ENCODE assay signal across 24 cellular contexts in the genomic region with DNA sequence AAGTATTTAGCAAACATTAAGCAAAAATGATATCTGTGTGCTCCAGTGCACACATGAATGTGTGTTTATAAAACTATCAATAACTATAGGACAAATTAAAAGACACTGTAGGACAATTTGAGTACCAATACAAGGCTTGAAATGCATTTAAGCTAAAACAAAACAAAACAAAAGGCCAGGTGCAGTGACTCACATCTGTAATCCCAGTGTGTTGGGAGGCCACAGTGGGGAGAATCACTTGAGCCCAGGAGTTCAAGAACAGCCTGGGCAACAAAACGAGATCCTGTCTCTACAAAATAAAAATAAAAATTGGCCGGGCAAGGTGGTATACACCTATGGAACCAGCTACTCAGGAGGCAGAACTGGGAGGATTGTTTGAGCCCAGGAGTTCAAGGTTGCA. TPM values are rescaled to one million over a fixed set of nuclear protein-coding genes. Genes with fewer than 3 reads are reported as not detected.
DNase-seq lines count a peak whose midpoint lies in the region; ATAC-seq and TF ChIP-seq lines count a peak whose summit lies in the region.
"Had no signal": no experiment of that assay in that cellular context is flagged by ENCODE, and none has a peak within 500 bp of the region (broad histone marks: within the 10 kb centered on the region; RNA-seq: fewer than 3 reads in every experiment).

No MANE protein-coding gene starts in this region.

- H3K9me3 Mint-ChIP-seq in activated CD4-positive, alpha-beta T cell treated with anti-CD3 and anti-CD28 coated beads, Interleukin-2, amount 10 ng/mL, durations not matched to agents 7 days and 5 days: peaks cover 3% of the 10 kb centered on the region
- H3K9me3 Mint-ChIP-seq: activated naive CD8-positive, alpha-beta T cell treated with anti-CD3 and anti-CD28 coated beads, Interleukin-2, amount 50 U/mL, for 24 hours; memory B cell; stimulated activated effector memory CD8-positive, alpha-beta T cell treated with anti-CD3 and anti-CD28 coated beads, Interleukin-12 subunit alpha, Interleukin-12 subunit beta, amount 100 ng/mL, for 72 hours; T-cell had no signal

- peaks cover 2% of the 10 kb centered on the region for H3K36me3 ChIP-seq in HUES6 (ENCODE audit: control insufficient read depth, insufficient read depth, low read length)
- H3K36me3 ChIP-seq in RWPE2 (ENCODE audit: low read depth): peaks cover 24% of the 10 kb centered on the region

- intact Hi-C loops in cardiac septum (cut with DNase I): no loop called here

- no peak for TF ChIP-seq CTCF in RWPE2 (IDR thresholded peaks at IDR 0.05; ENCODE audit: poor library complexity, severe bottlenecking)
- no peak for TF ChIP-seq CTCF in fibroblast of mammary gland (conservative IDR thresholded peaks at IDR 0.05; ENCODE audit: control insufficient read depth, insufficient read depth, low read depth, low read length)
- no peak for TF ChIP-seq CTCF in GM20000 (IDR thresholded peaks at IDR 0.05; ENCODE audit: extremely low read depth, missing control alignments)

- H3K36me3 Mint-ChIP-seq in activated CD4-positive, alpha-beta T cell treated with anti-CD3 and anti-CD28 coated beads, Interleukin-2, amount 10 ng/mL, durations not matched to agents 7 days and 5 days (ENCODE audit: low read depth): peaks cover 22% of the 10 kb centered on the region

- DNase-seq in COLO668 (lab: John Stamatoyannopoulos, UW; ENCODE audit: unreplicated experiment): peak; percentile 27
- no peak for DNase-seq in RWPE2 (ENCODE audit: low spot score)
- peak; percentile 18 for DNase-seq in fibroblast of mammary gland (ENCODE audit: low read depth)
- DNase-seq in HT-29 (ENCODE audit: low spot score): no peak
- DNase-seq in activated CD4-positive, alpha-beta T cell treated with anti-CD3 and anti-CD28 coated beads, Interleukin-2, amount 10 ng/mL, durations not matched to agents 7 days and 5 days: no peak
- DNase-seq in cardiac septum (ENCODE audit: low spot score): no peak
- DNase-seq in GM20000 (ENCODE audit: low spot score): no peak
- DNase-seq: activated gamma-delta T cell treated with Interleukin-2 at 50 U/mL for 16 hours; activated naive CD8-positive, alpha-beta T cell treated with anti-CD3 and anti-CD28 coated beads, Interleukin-2, amount 50 U/mL, for 24 hours; BE2C; DMS79; left cardiac atrium; NCI-H1105; NCI-H1930; NCI-H446; PC-9; T-cell had no signal

- H3K4me3 Mint-ChIP-seq in activated CD4-positive, alpha-beta T cell treated with anti-CD3 and anti-CD28 coated beads, Interleukin-2, amount 10 ng/mL, durations not matched to agents 7 days and 5 days: no peak overlapping the region
- H3K4me3 Mint-ChIP-seq: activated naive CD8-positive, alpha-beta T cell treated with anti-CD3 and anti-CD28 coated beads, Interleukin-2, amount 50 U/mL, for 24 hours; memory B cell; stimulated activated effector memory CD8-positive, alpha-beta T cell treated with anti-CD3 and anti-CD28 coated beads, Interleukin-12 subunit alpha, Interleukin-12 subunit beta, amount 100 ng/mL, for 72 hours; T-cell had no signal

- POLR2A ChIA-PET in activated CD4-positive, alpha-beta T cell treated with anti-CD3 and anti-CD28 coated beads, Interleukin-2, amount 10 ng/mL, durations not matched to agents 7 days and 5 days (lab: Charles Lee): no interaction called here

- H3K27me3 Mint-ChIP-seq in activated CD4-positive, alpha-beta T cell treated with anti-CD3 and anti-CD28 coated beads, Interleukin-2, amount 10 ng/mL, durations not matched to agents 7 days and 5 days: no peaks in the 10 kb centered on the region
- H3K27me3 Mint-ChIP-seq: activated naive CD8-positive, alpha-beta T cell treated with anti-CD3 and anti-CD28 coated beads, Interleukin-2, amount 50 U/mL, for 24 hours; memory B cell; T-cell had no signal

- CTCF ChIA-PET in activated CD4-positive, alpha-beta T cell treated with anti-CD3 and anti-CD28 coated beads, Interleukin-2, amount 10 ng/mL, durations not matched to agents 7 days and 5 days (lab: Charles Lee): interaction anchor here (0.7 kb wide), 1 partner anchor 1057 kb away, joined by 4 read pairs; no protein-coding TSS in a partner anchor

- ATAC-seq in RWPE2 (ENCODE audit: low read depth): 0 out of 3 replicates have a peak, but pooled peaks have one; percentile 27
- ATAC-seq: activated CD4-positive, CD25-positive, alpha-beta regulatory T cell treated with anti-CD3 and anti-CD28 coated beads, Interleukin-2, amount 50 U/mL, for 24 hours; activated naive CD8-positive, alpha-beta T cell treated with anti-CD3 and anti-CD28 coated beads, Interleukin-2, amount 50 U/mL, for 24 hours; left cardiac atrium; stimulated activated effector memory CD8-positive, alpha-beta T cell treated with anti-CD3 and anti-CD28 coated beads, Interleukin-12 subunit alpha, Interleukin-12 subunit beta, amount 100 ng/mL, for 72 hours; T-cell had no signal

- H3K27me3 ChIP-seq in HUES6 (ENCODE audit: control insufficient read depth, insufficient read depth, low read length) (no peaks in the 10 kb centered on the region), RWPE2 (ENCODE audit: insufficient read depth, poor library complexity, severe bottlenecking) (no peaks in the 10 kb centered on the region)
- H3K27me3 ChIP-seq: BE2C, suprapubic skin, vagina had no signal

- H3K27ac ChIP-seq in HUES6 (ENCODE audit: low read depth, low read length): peak overlapping the region; percentile 49; the same call in 1 of the 2 replicates
- no peak overlapping the region for H3K27ac ChIP-seq in RWPE2 (ENCODE audit: poor library complexity, severe bottlenecking)
- H3K27ac ChIP-seq: coronary artery, PC-9, suprapubic skin, vagina had no signal

- H3K4me3 ChIP-seq in HUES6 (ENCODE audit: low read depth, low read length) (no peak overlapping the region), RWPE2 (ENCODE audit: severe bottlenecking) (no peak overlapping the region), fibroblast of mammary gland (ENCODE audit: control insufficient read depth, low read depth, low read length) (no peak overlapping the region)
- H3K4me3 ChIP-seq: coronary artery, PC-9, suprapubic skin, vagina had no signal

- peaks cover 5% of the 10 kb centered on the region; the same call in 1 of the 2 replicates for H3K9me3 ChIP-seq in HUES6 (ENCODE audit: control insufficient read depth, insufficient read depth, low read depth, low read length)
- H3K9me3 ChIP-seq in RWPE2 (ENCODE audit: severe bottlenecking): no peaks in the 10 kb centered on the region
- H3K9me3 ChIP-seq: BE2C, suprapubic skin, vagina had no signal

- H3K27ac Mint-ChIP-seq in activated CD4-positive, alpha-beta T cell treated with anti-CD3 and anti-CD28 coated beads, Interleukin-2, amount 10 ng/mL, durations not matched to agents 7 days and 5 days: no peak overlapping the region
- H3K27ac Mint-ChIP-seq: activated naive CD8-positive, alpha-beta T cell treated with anti-CD3 and anti-CD28 coated beads, Interleukin-2, amount 50 U/mL, for 24 hours; memory B cell; stimulated activated effector memory CD8-positive, alpha-beta T cell treated with anti-CD3 and anti-CD28 coated beads, Interleukin-12 subunit alpha, Interleukin-12 subunit beta, amount 100 ng/mL, for 72 hours had no signal

- H3K9ac ChIP-seq in HUES6 (ENCODE audit: low read length): no peak overlapping the region

- H3K4me1 Mint-ChIP-seq in activated CD4-positive, alpha-beta T cell treated with anti-CD3 and anti-CD28 coated beads, Interleukin-2, amount 10 ng/mL, durations not matched to agents 7 days and 5 days: peaks cover 4% of the 10 kb centered on the region

- H3K4me1 ChIP-seq in HUES6 (ENCODE audit: control insufficient read depth, insufficient read depth, low read length) (peaks cover 5% of the 10 kb centered on the region; the same call in 1 of the 2 replicates), RWPE2 (ENCODE audit: insufficient read depth, poor library complexity, severe bottlenecking) (peaks cover 5% of the 10 kb centered on the region)
- H3K4me1 ChIP-seq: BE2C, suprapubic skin, vagina had no signal

RNA-seq across cellular contexts. Expression of gene CSNK1G1, which starts 50.7 kb away (rescaled TPM):
- 11.8 and 12.6 TPM in 2 replicates for total RNA-seq in HT-29 (2014; rRNA removed; shearing (Covaris generic))
- 10 to 100 TPM; 24.6 to 30.4 TPM for total RNA-seq in activated CD4-positive, alpha-beta T cell treated with anti-CD3 and anti-CD28 coated beads, Interleukin-2, amount 10 ng/mL, durations not matched to agents 7 days and 5 days
- total RNA-seq in cardiac septum: 8.3 TPM

Comparison
In these comparisons a context has a peak if more than half of its experiments do, and no peak if none do; other contexts are left out.
1. DNase-seq: peak in COLO668 (single experiment) and fibroblast of mammary gland (single experiment); none in RWPE2 (single experiment), HT-29 (single experiment), activated CD4-positive, alpha-beta T cell treated with anti-CD3 and anti-CD28 coated beads, Interleukin-2, amount 10 ng/mL, durations not matched to agents 7 days and 5 days (single experiment), cardiac septum (single experiment) and GM20000 (single experiment).